ENCODE assay signal across 12 cellular contexts in genomic region chr5:116273458-116274242, GRCh38.
DNase-seq lines count a peak whose midpoint lies in the region; ATAC-seq and TF ChIP-seq lines count a peak whose summit lies in the region.
"Had no signal": no experiment of that assay in that cellular context is flagged by ENCODE, and none has a peak within 500 bp of the region (broad histone marks: within the 10 kb centered on the region; RNA-seq: fewer than 3 reads in every experiment).

No MANE protein-coding gene starts in this region.

- H3K27me3 ChIP-seq in body of pancreas: no peaks in the 10 kb centered on the region
- H3K27me3 ChIP-seq in gastrocnemius medialis: no peaks in the 10 kb centered on the region
- H3K27me3 ChIP-seq: BLaER1 treated with 17β-estradiol and CSF1 and Interleukin-3, amounts not matched to agents 10 nM and 100 nM; breast epithelium had no signal

- H3K4me1 ChIP-seq in body of pancreas (no peaks in the 10 kb centered on the region), gastrocnemius medialis (no peaks in the 10 kb centered on the region)
- H3K4me1 ChIP-seq: BLaER1 treated with 17β-estradiol and CSF1 and Interleukin-3, amounts not matched to agents 10 nM and 100 nM; breast epithelium had no signal

- WGBS in body of pancreas, 2 donors: 38 to 57% methylated on average over 1 of the region's 1 CpG

- TF ChIP-seq POLR2A in body of pancreas (IDR thresholded peaks at IDR 0.05) (no peak), gastrocnemius medialis (IDR thresholded peaks at IDR 0.05) (no peak)

- in situ Hi-C loops in gastrocnemius medialis (cut with MboI; ENCODE audit: low sequenced_read_pairs in 4 of 4): no loop called here

- intact Hi-C loops in body of pancreas (cut with DNase I): no loop called here
- intact Hi-C loops in gastrocnemius medialis (cut with DNase I; ENCODE audit: low total_unique reads): no loop called here

- no peak for TF ChIP-seq CTCF in body of pancreas (IDR thresholded peaks at IDR 0.05)
- no peak for TF ChIP-seq CTCF in gastrocnemius medialis (IDR thresholded peaks at IDR 0.05 in 4 of 5, conservative IDR thresholded peaks at IDR 0.05 in 1 of 5)

- ATAC-seq in GM19463 (IDR thresholded peaks at IDR 0.05; ENCODE audit: unreplicated experiment) (peak; percentile 100), HG03045 (IDR thresholded peaks at IDR 0.05; ENCODE audit: unreplicated experiment) (peak; percentile 89), body of pancreas (peak; percentile 63), gastrocnemius medialis (no peak), esophagus mucosa (no peak)

- DNase-seq in EH (ENCODE audit: low read depth): peak; percentile 61
- DNase-seq in body of pancreas: no peak
- DNase-seq in gastrocnemius medialis: no peak
- no peak for DNase-seq in NCI-H2081 treated with DMSO at 0.1 percent for 48 hours (lab: John Stamatoyannopoulos, UW)
- no peak for DNase-seq in NCI-H187 treated with DMSO at 0.1 percent for 48 hours (lab: John Stamatoyannopoulos, UW)
- DNase-seq: activated CD4-positive, alpha-beta T cell treated with anti-CD3 and anti-CD28 coated beads, Interleukin-2, amount 50 U/mL, for 4 hours had no signal

- H3K9me3 ChIP-seq in body of pancreas: no peaks in the 10 kb centered on the region
- H3K9me3 ChIP-seq in gastrocnemius medialis: no peaks in the 10 kb centered on the region

- H3K4me3 ChIP-seq in body of pancreas (no peak overlapping the region), gastrocnemius medialis (no peak overlapping the region)
- H3K4me3 ChIP-seq: BLaER1 treated with 17β-estradiol and CSF1 and Interleukin-3, amounts not matched to agents 10 nM and 100 nM; breast epithelium; skin epidermis had no signal

- H3K27ac ChIP-seq in body of pancreas: peak overlapping the region in 1 of 4 donors; percentile 8
- H3K27ac ChIP-seq in gastrocnemius medialis: no peak overlapping the region
- H3K27ac ChIP-seq: BLaER1 treated with 17β-estradiol and CSF1 and Interleukin-3, amounts not matched to agents 10 nM and 100 nM; breast epithelium; skin epidermis had no signal

- H3K36me3 ChIP-seq in body of pancreas (replicated peaks in 1 of 2; ENCODE audit: insufficient read depth in 1 of 2, low read depth in 2 of 2): no peaks in the 10 kb centered on the region
- no peaks in the 10 kb centered on the region for H3K36me3 ChIP-seq in gastrocnemius medialis
- H3K36me3 ChIP-seq: breast epithelium had no signal

Comparison
In these comparisons a context has a peak if more than half of its experiments do, and no peak if none do; other contexts are left out.
1. ATAC-seq: peak in GM19463 (single experiment), HG03045 (single experiment) and body of pancreas (single experiment); none in gastrocnemius medialis (0 of 2) and esophagus mucosa (single experiment).